ENCODE assay signal across 2 cellular contexts in the genomic region with DNA sequence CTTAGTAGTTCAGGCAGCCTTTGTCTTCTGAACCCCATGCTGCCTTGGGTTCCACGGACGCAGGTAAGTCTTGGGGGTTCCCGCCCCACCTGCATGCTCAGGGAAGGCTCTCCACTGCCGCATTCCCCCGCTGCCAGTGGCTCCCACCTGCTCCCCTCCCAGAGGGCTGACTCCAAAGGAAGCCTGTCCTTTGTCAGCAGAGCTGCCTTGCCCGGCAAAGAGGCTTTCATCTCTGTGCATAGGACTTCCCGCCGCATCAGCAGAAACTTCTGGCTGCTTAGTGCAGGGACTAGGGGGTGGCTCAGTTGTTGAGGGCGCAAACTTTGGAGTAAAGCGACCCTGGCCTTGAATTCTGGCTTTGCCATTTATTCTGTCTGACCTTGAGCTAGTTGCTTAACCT.
TF ChIP-seq lines count a peak whose summit lies in the region.

No MANE protein-coding gene starts in this region.

TF ChIP-seq in HepG2, 621 proteins besides CTCF, POLR2A, EP300 and RAD21:
- TF ChIP-seq, protein P1, sequence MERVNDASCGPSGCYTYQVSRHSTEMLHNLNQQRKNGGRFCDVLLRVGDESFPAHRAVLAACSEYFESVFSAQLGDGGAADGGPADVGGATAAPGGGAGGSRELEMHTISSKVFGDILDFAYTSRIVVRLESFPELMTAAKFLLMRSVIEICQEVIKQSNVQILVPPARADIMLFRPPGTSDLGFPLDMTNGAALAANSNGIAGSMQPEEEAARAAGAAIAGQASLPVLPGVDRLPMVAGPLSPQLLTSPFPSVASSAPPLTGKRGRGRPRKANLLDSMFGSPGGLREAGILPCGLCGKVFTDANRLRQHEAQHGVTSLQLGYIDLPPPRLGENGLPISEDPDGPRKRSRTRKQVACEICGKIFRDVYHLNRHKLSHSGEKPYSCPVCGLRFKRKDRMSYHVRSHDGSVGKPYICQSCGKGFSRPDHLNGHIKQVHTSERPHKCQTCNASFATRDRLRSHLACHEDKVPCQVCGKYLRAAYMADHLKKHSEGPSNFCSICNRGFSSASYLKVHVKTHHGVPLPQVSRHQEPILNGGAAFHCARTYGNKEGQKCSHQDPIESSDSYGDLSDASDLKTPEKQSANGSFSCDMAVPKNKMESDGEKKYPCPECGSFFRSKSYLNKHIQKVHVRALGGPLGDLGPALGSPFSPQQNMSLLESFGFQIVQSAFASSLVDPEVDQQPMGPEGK (CRISPR knock-in tag; IDR thresholded peaks at IDR 0.05), result no peak
- TF ChIP-seq MAFK (conservative IDR thresholded peaks at IDR 0.05 in 1 of 2, IDR thresholded peaks at IDR 0.05 in 1 of 2; ENCODE audit: low read length in 2 of 2) (peak; percentile 63 to 65), HMG20B (CRISPR knock-in tag; conservative IDR thresholded peaks at IDR 0.05) (no peak), ZFP82 (CRISPR knock-in tag; IDR thresholded peaks at IDR 0.05; ENCODE audit: borderline replicate concordance) (no peak), HES4 (CRISPR knock-in tag; IDR thresholded peaks at IDR 0.05; ENCODE audit: borderline replicate concordance) (no peak), NKX3-1 (CRISPR knock-in tag; IDR thresholded peaks at IDR 0.05) (no peak), ZNF333 (CRISPR knock-in tag; IDR thresholded peaks at IDR 0.05; ENCODE audit: borderline replicate concordance) (no peak), NR2F6 (IDR thresholded peaks at IDR 0.05) (no peak), NR2F6 (CRISPR knock-in tag; IDR thresholded peaks at IDR 0.05) (no peak), MAFF (IDR thresholded peaks at IDR 0.05; ENCODE audit: low read depth, low read length) (peak; percentile 45; the same call in 1 of the 2 replicates), MTA3 (CRISPR knock-in tag; IDR thresholded peaks at IDR 0.05) (no peak)

TF ChIP-seq in H1, 55 proteins besides CTCF, POLR2A, EP300 and RAD21:
- no peak for TF ChIP-seq JUN (IDR thresholded peaks at IDR 0.05; ENCODE audit: low read depth, low read length)
- no peak for TF ChIP-seq JUND (IDR thresholded peaks at IDR 0.05; ENCODE audit: low read length)
- no peak for TF ChIP-seq EZH2 (IDR thresholded peaks at IDR 0.05; ENCODE audit: low read depth, low read length, severe bottlenecking)
- TF ChIP-seq MAFK (IDR thresholded peaks at IDR 0.05; ENCODE audit: low read depth, low read length), result peak; percentile 21; the same call in 1 of the 2 replicates
TF ChIP-seq in H1: peak in this region for 1.
